ENCODE assay signal across 16 cellular contexts in the genomic region with DNA sequence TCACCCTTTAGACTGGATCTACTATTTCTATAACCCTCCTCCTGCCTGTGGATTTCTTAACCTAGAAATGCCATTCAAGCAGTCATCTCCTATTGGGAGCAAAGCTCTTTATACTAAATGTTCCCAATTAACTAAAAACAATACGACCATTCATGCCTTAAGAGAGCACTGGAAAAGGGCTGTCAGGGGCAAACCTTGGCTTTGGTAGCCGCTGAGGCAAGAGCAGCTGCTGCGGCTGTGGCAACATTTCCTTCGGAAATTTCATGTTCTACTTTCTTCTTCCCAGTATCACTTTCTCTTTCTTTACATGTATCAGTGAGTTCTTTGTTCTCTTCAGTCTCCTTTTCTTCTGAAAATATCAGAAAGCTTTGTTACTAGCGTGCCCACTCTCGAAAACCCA. TPM values are rescaled to one million over a fixed set of nuclear protein-coding genes. Genes with fewer than 3 reads are reported as not detected.
DNase-seq lines count a peak whose midpoint lies in the region; ATAC-seq and TF ChIP-seq lines count a peak whose summit lies in the region.
"Had no signal": no experiment of that assay in that cellular context is flagged by ENCODE, and none has a peak within 500 bp of the region (broad histone marks: within the 10 kb centered on the region; RNA-seq: fewer than 3 reads in every experiment).

No MANE protein-coding gene starts in this region.

- TF ChIP-seq CTCF in osteocyte (IDR thresholded peaks at IDR 0.05) = no peak

- H3K36me3 Mint-ChIP-seq in activated T-cell treated with anti-CD3 and anti-CD28 coated beads, Interleukin-2, amount 50 U/mL, for 24 hours (ENCODE audit: low read depth) = peaks cover 84% of the 10 kb centered on the region
- H3K36me3 Mint-ChIP-seq in activated T-cell treated with anti-CD3 and anti-CD28 coated beads, Interleukin-2, amount 50 U/mL, for 72 hours (ENCODE audit: insufficient read depth in 2 of 2) = peaks cover 10 to 33% of the 10 kb centered on the region in 2 donors
- H3K36me3 Mint-ChIP-seq in activated naive CD8-positive, alpha-beta T cell treated with anti-CD3 and anti-CD28 coated beads for 36 hours = peaks cover 32% of the 10 kb centered on the region
- H3K36me3 Mint-ChIP-seq in osteocyte (ENCODE audit: unreplicated experiment) = peaks cover 46% of the 10 kb centered on the region

- H3K27ac Mint-ChIP-seq in activated T-cell treated with anti-CD3 and anti-CD28 coated beads, Interleukin-2, amount 50 U/mL, for 24 hours = peak overlapping the region; percentile 10
- no peak overlapping the region for H3K27ac Mint-ChIP-seq in activated T-cell treated with anti-CD3 and anti-CD28 coated beads, Interleukin-2, amount 50 U/mL, for 72 hours
- H3K27ac Mint-ChIP-seq in activated naive CD8-positive, alpha-beta T cell treated with anti-CD3 and anti-CD28 coated beads for 36 hours = peak overlapping the region; percentile 24
- H3K27ac Mint-ChIP-seq in osteocyte (ENCODE audit: unreplicated experiment) = no peak overlapping the region

- no peak for DNase-seq in activated T-cell treated with anti-CD3 and anti-CD28 coated beads, Interleukin-2, amount 50 U/mL, for 24 hours
- no peak for DNase-seq in activated T-cell treated with anti-CD3 and anti-CD28 coated beads, Interleukin-2, amount 50 U/mL, for 72 hours
- DNase-seq in activated naive CD8-positive, alpha-beta T cell treated with anti-CD3 and anti-CD28 coated beads for 36 hours = no peak
- DNase-seq in SKM-1 (lab: John Stamatoyannopoulos, UW; ENCODE audit: unreplicated experiment) = no peak
- no peak for DNase-seq in osteocyte (ENCODE audit: extremely low spot score, unreplicated experiment)
- DNase-seq: activated CD4-positive, CD25-positive, alpha-beta regulatory T cell treated with anti-CD3 and anti-CD28 coated beads, Interleukin-2, amount 50 U/mL, for 72 hours; NCI-H1436; NCI-H446; PC-3; T-cell; tibial artery had no signal

- H3K9me3 ChIP-seq in mesodermal cell (ENCODE audit: control insufficient read depth, low read length) = no peaks in the 10 kb centered on the region
- H3K9me3 ChIP-seq: A549, gastroesophageal sphincter, tibial artery had no signal

- 92 to 97% methylated on average over 4 to 6 of the region's 6 CpGs for WGBS in mesodermal cell (ENCODE audit: insufficient coverage in 2 of 2), 2 experiments

- no peaks in the 10 kb centered on the region for H3K4me1 ChIP-seq in mesodermal cell (ENCODE audit: control insufficient read depth, insufficient read depth, low read length, poor library complexity, severe bottlenecking)
- H3K4me1 ChIP-seq: A549, gastroesophageal sphincter had no signal

- no peaks in the 10 kb centered on the region for H3K9me3 Mint-ChIP-seq in activated T-cell treated with anti-CD3 and anti-CD28 coated beads, Interleukin-2, amount 50 U/mL, for 24 hours
- no peaks in the 10 kb centered on the region for H3K9me3 Mint-ChIP-seq in activated T-cell treated with anti-CD3 and anti-CD28 coated beads, Interleukin-2, amount 50 U/mL, for 72 hours
- H3K9me3 Mint-ChIP-seq in activated naive CD8-positive, alpha-beta T cell treated with anti-CD3 and anti-CD28 coated beads for 36 hours = no peaks in the 10 kb centered on the region
- H3K9me3 Mint-ChIP-seq in osteocyte (ENCODE audit: unreplicated experiment) = no peaks in the 10 kb centered on the region
- H3K9me3 Mint-ChIP-seq: T-cell had no signal

- ATAC-seq in activated T-cell treated with anti-CD3 and anti-CD28 coated beads, Interleukin-2, amount 50 U/mL, for 72 hours (replicated peaks in 1 of 2) = no peak
- no peak for ATAC-seq in GM21367 (IDR thresholded peaks at IDR 0.05; ENCODE audit: unreplicated experiment)
- ATAC-seq: A549, gastroesophageal sphincter, PC-3, T-cell had no signal

- no peaks in the 10 kb centered on the region for H3K27me3 Mint-ChIP-seq in activated T-cell treated with anti-CD3 and anti-CD28 coated beads, Interleukin-2, amount 50 U/mL, for 24 hours
- H3K27me3 Mint-ChIP-seq in activated T-cell treated with anti-CD3 and anti-CD28 coated beads, Interleukin-2, amount 50 U/mL, for 72 hours (ENCODE audit: low read depth) = no peaks in the 10 kb centered on the region
- no peaks in the 10 kb centered on the region for H3K27me3 Mint-ChIP-seq in activated naive CD8-positive, alpha-beta T cell treated with anti-CD3 and anti-CD28 coated beads for 36 hours
- H3K27me3 Mint-ChIP-seq in osteocyte (ENCODE audit: unreplicated experiment) = no peaks in the 10 kb centered on the region
- H3K27me3 Mint-ChIP-seq: T-cell had no signal

- H3K4me1 Mint-ChIP-seq in activated T-cell treated with anti-CD3 and anti-CD28 coated beads, Interleukin-2, amount 50 U/mL, for 24 hours (ENCODE audit: low read depth) = peaks cover 8% of the 10 kb centered on the region
- H3K4me1 Mint-ChIP-seq in activated T-cell treated with anti-CD3 and anti-CD28 coated beads, Interleukin-2, amount 50 U/mL, for 72 hours (ENCODE audit: low read depth) = peaks cover 5% of the 10 kb centered on the region
- peaks cover 9% of the 10 kb centered on the region for H3K4me1 Mint-ChIP-seq in activated naive CD8-positive, alpha-beta T cell treated with anti-CD3 and anti-CD28 coated beads for 36 hours
- H3K4me1 Mint-ChIP-seq in osteocyte (ENCODE audit: unreplicated experiment) = no peaks in the 10 kb centered on the region

- H3K36me3 ChIP-seq in mesodermal cell (ENCODE audit: control insufficient read depth, insufficient read depth, low read length) = peaks cover 93% of the 10 kb centered on the region

- no peak overlapping the region for H3K4me3 ChIP-seq in mesodermal cell (ENCODE audit: extremely low read depth, insufficient read depth, low read length, poor library complexity, severe bottlenecking)
- H3K4me3 ChIP-seq: A549, gastroesophageal sphincter, tibial artery had no signal

- no peak overlapping the region for H3K4me3 Mint-ChIP-seq in activated T-cell treated with anti-CD3 and anti-CD28 coated beads, Interleukin-2, amount 50 U/mL, for 24 hours
- peak overlapping the region in 1 of 2 donors; percentile 1 for H3K4me3 Mint-ChIP-seq in activated T-cell treated with anti-CD3 and anti-CD28 coated beads, Interleukin-2, amount 50 U/mL, for 72 hours
- no peak overlapping the region for H3K4me3 Mint-ChIP-seq in activated naive CD8-positive, alpha-beta T cell treated with anti-CD3 and anti-CD28 coated beads for 36 hours
- H3K4me3 Mint-ChIP-seq in osteocyte (ENCODE audit: unreplicated experiment) = no peak overlapping the region
- H3K4me3 Mint-ChIP-seq: T-cell had no signal

- H3K27ac ChIP-seq in mesodermal cell (ENCODE audit: low read depth, low read length, severe bottlenecking) (peak overlapping the region; percentile 33), temporal lobe (ENCODE audit: low read depth, low read length) (peak overlapping the region; percentile 17)
- H3K27ac ChIP-seq: A549, gastroesophageal sphincter, tibial artery had no signal

RNA-seq across cellular contexts. Expression of gene CSPG5, which starts 56.3 kb away (rescaled TPM):
- total RNA-seq in activated T-cell treated with anti-CD3 and anti-CD28 coated beads, Interleukin-2, amount 50 U/mL, for 72 hours = under 1 TPM; 0.30 to 0.48 TPM
- under 1 TPM; 0.54 to 0.56 TPM for total RNA-seq in activated naive CD8-positive, alpha-beta T cell treated with anti-CD3 and anti-CD28 coated beads for 36 hours
- polyA plus RNA-seq in mesodermal cell (2013, experiment 1 of 2) = 0.59 TPM
- 0.51 TPM for polyA plus RNA-seq in mesodermal cell (2013, experiment 2 of 2)
- total RNA-seq in temporal lobe (111 TPM), osteocyte (0.42 and 0.59 TPM in 2 replicates)

Comparison
In these comparisons a context has a peak if more than half of its experiments do, and no peak if none do; other contexts are left out.
1. H3K27ac Mint-ChIP-seq: peak in activated T-cell treated with anti-CD3 and anti-CD28 coated beads, Interleukin-2, amount 50 U/mL, for 24 hours (single experiment) and activated naive CD8-positive, alpha-beta T cell treated with anti-CD3 and anti-CD28 coated beads for 36 hours (single experiment); none in activated T-cell treated with anti-CD3 and anti-CD28 coated beads, Interleukin-2, amount 50 U/mL, for 72 hours (single experiment) and osteocyte (single experiment).
2. RNA of gene CSPG5, which starts 56.3 kb away (total RNA-seq): 111 TPM in temporal lobe (single experiment); 0.42 to 0.59 TPM in osteocyte, 0.54 to 0.56 TPM in activated naive CD8-positive, alpha-beta T cell treated with anti-CD3 and anti-CD28 coated beads for 36 hours and 0.30 to 0.48 TPM in activated T-cell treated with anti-CD3 and anti-CD28 coated beads, Interleukin-2, amount 50 U/mL, for 72 hours; every median in the first group is over 10 times any median in the second.